In genomic region chr21:44999428-44999971, GRCh38 we compare ENCODE assay signal across 13 cellular contexts.
"Had no signal": no experiment of that assay in that cellular context is flagged by ENCODE, and none has a peak within 500 bp of the region (broad histone marks: within the 10 kb centered on the region; RNA-seq: fewer than 3 reads in every experiment).

No MANE protein-coding gene starts in this region.

- ATAC-seq: activated T-cell treated with anti-CD3 and anti-CD28 coated beads, Interleukin-2, amount 50 U/mL, for 72 hours; foreskin keratinocyte; left lung; sciatic nerve; upper lobe of right lung had no signal

- FAIRE-seq: endothelial cell of umbilical vein, islet of Langerhans had no signal

- H3K4me3 Mint-ChIP-seq: activated T-cell treated with anti-CD3 and anti-CD28 coated beads, Interleukin-2, amount 50 U/mL, for 72 hours had no signal

- H3K27me3 ChIP-seq: ascending aorta, colonic mucosa, upper lobe of right lung had no signal

- H3K4me3 ChIP-seq: colonic mucosa, left lung, upper lobe of right lung had no signal

- H3K27ac ChIP-seq: colonic mucosa, foreskin keratinocyte, left lung, neutrophil, upper lobe of right lung had no signal

- DNase-seq: activated CD4-positive, alpha-beta T cell treated with anti-CD3 and anti-CD28 coated beads, Interleukin-2, amount 50 U/mL, for 4 hours; activated T-cell treated with anti-CD3 and anti-CD28 coated beads, Interleukin-2, amount 50 U/mL, for 72 hours; colonic mucosa; foreskin keratinocyte; stimulated activated CD4-positive, alpha-beta T cell treated with anti-CD3 and anti-CD28 coated beads, Interleukin-12 subunit alpha, Interleukin-12 subunit beta, amount 100 ng/mL, for 4 hours; stimulated activated naive CD4-positive, alpha-beta T cell treated with Interleukin-2 at 50 U/mL for 16 hours had no signal

- H3K9me3 Mint-ChIP-seq: activated T-cell treated with anti-CD3 and anti-CD28 coated beads, Interleukin-2, amount 50 U/mL, for 72 hours had no signal

- H3K9me3 ChIP-seq: ascending aorta, colonic mucosa, left lung, neutrophil, upper lobe of right lung had no signal

- H3K4me1 ChIP-seq: colonic mucosa, foreskin keratinocyte, upper lobe of right lung had no signal

- H3K36me3 ChIP-seq: ascending aorta, colonic mucosa, left lung, neutrophil, upper lobe of right lung had no signal

- H3K27ac Mint-ChIP-seq: activated T-cell treated with anti-CD3 and anti-CD28 coated beads, Interleukin-2, amount 50 U/mL, for 72 hours had no signal
